1 cellular context compared by ENCODE assay signal in the genomic region with DNA sequence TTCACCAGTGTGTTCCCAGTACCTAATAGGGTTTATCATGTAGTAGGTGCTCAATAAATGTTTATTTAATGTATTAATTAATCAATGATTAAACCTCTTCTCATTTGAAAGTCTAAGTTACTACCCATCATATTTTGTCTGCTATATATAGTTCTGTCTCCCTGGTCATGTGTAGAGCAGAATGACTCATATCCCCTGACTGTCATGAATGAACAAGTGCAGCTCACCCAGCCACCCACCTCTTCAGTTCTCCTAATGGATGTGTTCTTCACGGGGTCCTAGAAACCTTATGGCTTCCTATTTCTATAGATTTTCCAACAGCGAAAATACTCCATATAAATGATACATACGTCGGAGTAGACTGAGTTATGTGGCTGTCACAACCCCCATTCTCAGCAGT.
TF ChIP-seq lines count a peak whose summit lies in the region.

No MANE protein-coding gene starts in this region.

TF ChIP-seq in SK-N-SH, 30 proteins besides CTCF, POLR2A, EP300 and RAD21 (continued from another document):
- TF ChIP-seq, protein P1, sequence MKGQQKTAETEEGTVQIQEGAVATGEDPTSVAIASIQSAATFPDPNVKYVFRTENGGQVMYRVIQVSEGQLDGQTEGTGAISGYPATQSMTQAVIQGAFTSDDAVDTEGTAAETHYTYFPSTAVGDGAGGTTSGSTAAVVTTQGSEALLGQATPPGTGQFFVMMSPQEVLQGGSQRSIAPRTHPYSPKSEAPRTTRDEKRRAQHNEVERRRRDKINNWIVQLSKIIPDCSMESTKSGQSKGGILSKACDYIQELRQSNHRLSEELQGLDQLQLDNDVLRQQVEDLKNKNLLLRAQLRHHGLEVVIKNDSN (IDR thresholded peaks at IDR 0.05; ENCODE audit: borderline replicate concordance, low read depth): no peak
- no peak for TF ChIP-seq FOXM1 (IDR thresholded peaks at IDR 0.05; ENCODE audit: low read depth)
- TF ChIP-seq, protein P2, sequence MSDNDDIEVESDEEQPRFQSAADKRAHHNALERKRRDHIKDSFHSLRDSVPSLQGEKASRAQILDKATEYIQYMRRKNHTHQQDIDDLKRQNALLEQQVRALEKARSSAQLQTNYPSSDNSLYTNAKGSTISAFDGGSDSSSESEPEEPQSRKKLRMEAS (IDR thresholded peaks at IDR 0.05; ENCODE audit: low read depth): no peak
- TF ChIP-seq, protein P3, sequence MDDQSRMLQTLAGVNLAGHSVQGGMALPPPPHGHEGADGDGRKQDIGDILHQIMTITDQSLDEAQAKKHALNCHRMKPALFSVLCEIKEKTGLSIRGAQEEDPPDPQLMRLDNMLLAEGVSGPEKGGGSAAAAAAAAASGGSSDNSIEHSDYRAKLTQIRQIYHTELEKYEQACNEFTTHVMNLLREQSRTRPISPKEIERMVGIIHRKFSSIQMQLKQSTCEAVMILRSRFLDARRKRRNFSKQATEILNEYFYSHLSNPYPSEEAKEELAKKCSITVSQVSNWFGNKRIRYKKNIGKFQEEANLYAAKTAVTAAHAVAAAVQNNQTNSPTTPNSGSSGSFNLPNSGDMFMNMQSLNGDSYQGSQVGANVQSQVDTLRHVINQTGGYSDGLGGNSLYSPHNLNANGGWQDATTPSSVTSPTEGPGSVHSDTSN (IDR thresholded peaks at IDR 0.05): no peak
- no peak for TF ChIP-seq JUND (IDR thresholded peaks at IDR 0.05)
- TF ChIP-seq RXRA (IDR thresholded peaks at IDR 0.05; ENCODE audit: borderline replicate concordance, low read depth): no peak
- TF ChIP-seq SIN3A (IDR thresholded peaks at IDR 0.05; ENCODE audit: borderline replicate concordance, low read depth, low read length): no peak
- TF ChIP-seq RFX5 (IDR thresholded peaks at IDR 0.05; ENCODE audit: low read length): no peak
- TF ChIP-seq, protein P4, sequence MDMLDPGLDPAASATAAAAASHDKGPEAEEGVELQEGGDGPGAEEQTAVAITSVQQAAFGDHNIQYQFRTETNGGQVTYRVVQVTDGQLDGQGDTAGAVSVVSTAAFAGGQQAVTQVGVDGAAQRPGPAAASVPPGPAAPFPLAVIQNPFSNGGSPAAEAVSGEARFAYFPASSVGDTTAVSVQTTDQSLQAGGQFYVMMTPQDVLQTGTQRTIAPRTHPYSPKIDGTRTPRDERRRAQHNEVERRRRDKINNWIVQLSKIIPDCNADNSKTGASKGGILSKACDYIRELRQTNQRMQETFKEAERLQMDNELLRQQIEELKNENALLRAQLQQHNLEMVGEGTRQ (IDR thresholded peaks at IDR 0.05; ENCODE audit: borderline replicate concordance, low read depth, low read length): no peak
TF ChIP-seq in SK-N-SH: peak in this region for 0.
